Comparison of ENCODE assay signal across 29 cellular contexts in the genomic region with DNA sequence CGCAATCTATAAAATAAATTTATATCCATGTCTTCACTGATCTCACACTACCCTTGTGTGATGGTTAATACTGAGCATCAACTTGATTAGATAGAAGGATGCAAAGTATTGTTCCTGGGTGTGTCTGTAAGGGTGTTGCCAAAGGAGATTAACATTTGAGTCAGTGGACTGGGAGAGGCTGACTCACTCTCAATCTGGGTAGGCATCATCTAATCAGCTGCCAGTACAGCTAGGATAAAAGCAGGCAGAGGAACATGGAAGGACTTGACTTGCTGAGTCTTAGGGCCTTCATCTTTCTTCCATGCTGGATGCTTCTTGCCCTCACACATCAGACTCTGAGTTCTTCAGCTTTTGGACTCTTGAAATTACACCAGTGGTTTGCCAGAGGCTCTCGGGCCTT.
"Had no signal": no experiment of that assay in that cellular context is flagged by ENCODE, and none has a peak within 500 bp of the region (broad histone marks: within the 10 kb centered on the region; RNA-seq: fewer than 3 reads in every experiment).

No MANE protein-coding gene starts in this region.

- H3K36me3 ChIP-seq: left ventricle myocardium inferior, ovary, stomach, thyroid gland, transverse colon, upper lobe of left lung, vagina had no signal

- H3K4me3 Mint-ChIP-seq: immature natural killer cell; memory B cell; naive thymus-derived CD4-positive, alpha-beta T cell; natural killer cell treated with Interleukin-12 subunit alpha and Interleukin-12 subunit beta and Interleukin-15 and Interleukin-18, amount 100 ng/mL, for 72 hours; stimulated activated naive B cell treated with anti-CD40 and anti-IgM and Interleukin-4, amounts not matched to agents 10 μg/mL and 1 μg/mL and 100 μg/mL, for 72 hours had no signal

- ATAC-seq: left colon; mucosa of descending colon; naive thymus-derived CD4-positive, alpha-beta T cell; natural killer cell treated with Interleukin-12 subunit alpha and Interleukin-12 subunit beta and Interleukin-15 and Interleukin-18, amount 100 ng/mL, for 72 hours; right cardiac atrium; sciatic nerve; stimulated activated naive B cell treated with anti-CD40 and anti-IgM and Interleukin-4, amounts not matched to agents 10 μg/mL and 1 μg/mL and 100 μg/mL, for 72 hours; stimulated activated naive CD8-positive, alpha-beta T cell treated with anti-CD3 and anti-CD28 coated beads, Interleukin-15, Interleukin-2, amounts not matched to agents 100 U/mL and 50 U/mL, for 24 hours had no signal

- H3K4me3 ChIP-seq: left ventricle myocardium inferior, lung, mucosa of descending colon, ovary, skin epidermis, stomach, testis, thyroid gland, transverse colon, upper lobe of left lung, vagina had no signal

- H3K27me3 Mint-ChIP-seq: natural killer cell treated with Interleukin-12 subunit alpha and Interleukin-12 subunit beta and Interleukin-15 and Interleukin-18, amount 100 ng/mL, for 72 hours; progenitor cell of endocrine pancreas had no signal

- H3K9me3 ChIP-seq: left ventricle myocardium inferior, ovary, stomach, testis, thyroid gland, transverse colon, upper lobe of left lung, vagina had no signal

- H3K27ac ChIP-seq: left ventricle myocardium inferior, ovary, skin epidermis, stomach, testis, thyroid gland, transverse colon, upper lobe of left lung, vagina had no signal

- DNase-seq: hypothalamus; immature natural killer cell; kidney; left colon; left ventricle myocardium inferior; midbrain; mucosa of descending colon; naive thymus-derived CD4-positive, alpha-beta T cell; ovary; retina; right cardiac atrium; stimulated activated CD4-positive, alpha-beta T cell treated with anti-CD3 and anti-CD28 coated beads, Interleukin-12 subunit alpha, Interleukin-12 subunit beta, amount 100 ng/mL, for 4 hours; stimulated activated CD4-positive, alpha-beta T cell treated with anti-CD3 and anti-CD28 coated beads, Interleukin-15, amount 100 ng/mL, for 24 hours; stimulated activated CD4-positive, alpha-beta T cell treated with anti-CD3 and anti-CD28 coated beads, Interleukin-2, amount 100 ng/mL, for 24 hours; stimulated activated CD4-positive, alpha-beta T cell treated with anti-CD3 and anti-CD28 coated beads, Interleukin-4, amount 100 ng/mL, for 1 hour; stimulated activated naive B cell treated with anti-CD40 and anti-IgM and Interleukin-4, amounts not matched to agents 10 μg/mL and 1 μg/mL and 100 μg/mL, for 72 hours; stimulated activated naive CD8-positive, alpha-beta T cell treated with anti-CD3 and anti-CD28 coated beads, Interleukin-15, Interleukin-2, amounts not matched to agents 100 U/mL and 50 U/mL, for 24 hours; stomach; testis; thyroid gland; transverse colon; upper lobe of left lung had no signal

- H3K4me1 Mint-ChIP-seq: immature natural killer cell; memory B cell; naive thymus-derived CD4-positive, alpha-beta T cell; stimulated activated naive B cell treated with anti-CD40 and anti-IgM and Interleukin-4, amounts not matched to agents 10 μg/mL and 1 μg/mL and 100 μg/mL, for 72 hours had no signal

- H3K27me3 ChIP-seq: ovary, stomach, testis, thyroid gland, transverse colon, upper lobe of left lung, vagina had no signal

- H3K27ac Mint-ChIP-seq: immature natural killer cell; memory B cell; naive thymus-derived CD4-positive, alpha-beta T cell; natural killer cell treated with Interleukin-12 subunit alpha and Interleukin-12 subunit beta and Interleukin-15 and Interleukin-18, amount 100 ng/mL, for 72 hours; progenitor cell of endocrine pancreas; stimulated activated naive B cell treated with anti-CD40 and anti-IgM and Interleukin-4, amounts not matched to agents 10 μg/mL and 1 μg/mL and 100 μg/mL, for 72 hours had no signal

- H3K4me1 ChIP-seq: left ventricle myocardium inferior, stomach, testis, thyroid gland, transverse colon, upper lobe of left lung, vagina had no signal

- H3K36me3 Mint-ChIP-seq: immature natural killer cell; memory B cell; naive thymus-derived CD4-positive, alpha-beta T cell; stimulated activated naive B cell treated with anti-CD40 and anti-IgM and Interleukin-4, amounts not matched to agents 10 μg/mL and 1 μg/mL and 100 μg/mL, for 72 hours had no signal

- H3K9me3 Mint-ChIP-seq: memory B cell had no signal
